In the genomic region with DNA sequence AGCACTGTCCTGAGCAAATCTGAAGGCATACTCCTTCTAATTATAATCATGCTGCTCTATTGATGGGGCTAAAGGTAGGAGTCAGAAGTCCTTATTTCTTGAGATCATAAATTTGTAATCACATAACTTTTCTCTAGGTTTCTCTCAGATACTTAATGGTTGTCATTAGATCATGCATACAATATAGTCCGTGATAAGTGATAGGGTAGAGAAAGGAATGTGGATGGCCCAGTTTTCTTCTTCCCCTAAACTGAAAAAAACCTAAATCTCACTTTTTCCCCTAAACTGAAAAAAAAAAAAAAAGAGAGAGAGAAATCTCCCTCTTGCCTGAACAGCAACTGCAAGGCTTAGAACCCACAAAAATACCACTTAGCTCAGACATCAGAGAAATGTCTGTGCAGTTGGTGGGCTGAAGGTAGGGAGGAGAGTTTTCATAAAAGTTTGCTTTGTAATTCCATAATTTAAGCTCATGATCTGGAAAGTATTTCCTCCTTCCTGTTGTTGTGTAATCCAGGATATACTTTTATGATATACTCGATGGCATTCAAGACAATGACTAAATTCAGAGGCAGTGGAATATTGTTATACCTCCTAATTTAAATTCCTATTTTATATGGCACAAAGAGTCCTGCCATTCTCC, we compare ENCODE assay signal across 17 cellular contexts.
A peak's percentile ranks its signal among the peaks of the same experiment; 100 is the strongest.
DNase-seq lines count a peak whose midpoint lies in the region; ATAC-seq and TF ChIP-seq lines count a peak whose summit lies in the region.
"Had no signal": no experiment of that assay in that cellular context is flagged by ENCODE, and none has a peak within 500 bp of the region (broad histone marks: within the 10 kb centered on the region; RNA-seq: fewer than 3 reads in every experiment).

No MANE protein-coding gene starts in this region.

- no peak for TF ChIP-seq CTCF in DND-41 (IDR thresholded peaks at IDR 0.05; ENCODE audit: borderline replicate concordance, extremely low read depth, low read length, poor library complexity, severe bottlenecking)
- TF ChIP-seq CTCF in PC-9 (conservative IDR thresholded peaks at IDR 0.05): no peak
- no peak for TF ChIP-seq CTCF in colonic mucosa (IDR thresholded peaks at IDR 0.05)
- no peak for TF ChIP-seq CTCF in mucosa of descending colon (IDR thresholded peaks at IDR 0.05)

- H3K9me3 ChIP-seq in DND-41 (ENCODE audit: insufficient read depth, low read length, severe bottlenecking) (no peaks in the 10 kb centered on the region), PC-9 (ENCODE audit: insufficient read depth, low read depth) (peaks cover 33% of the 10 kb centered on the region), colonic mucosa (no peaks in the 10 kb centered on the region), mucosa of descending colon (no peaks in the 10 kb centered on the region)
- H3K9me3 ChIP-seq: sigmoid colon, upper lobe of right lung had no signal

- peak; percentile 46; the same call in 1 of the 3 replicates for ATAC-seq in DND-41 (ENCODE audit: insufficient read depth, low read depth)
- peak; percentile 71 for ATAC-seq in mucosa of descending colon
- no peak for ATAC-seq in GM19023 (IDR thresholded peaks at IDR 0.05; ENCODE audit: unreplicated experiment)
- ATAC-seq in HG03175 (IDR thresholded peaks at IDR 0.05; ENCODE audit: unreplicated experiment): no peak
- no peak for ATAC-seq in Right ventricle myocardium superior (ENCODE audit: poor library complexity)
- ATAC-seq in GM18511 (IDR thresholded peaks at IDR 0.05; ENCODE audit: unreplicated experiment): no peak
- ATAC-seq: HepG2; stimulated activated effector memory CD8-positive, alpha-beta T cell treated with anti-CD3 and anti-CD28 coated beads, Interleukin-12 subunit alpha, Interleukin-12 subunit beta, amount 100 ng/mL, for 72 hours; upper lobe of right lung had no signal

- H3K4me1 ChIP-seq in DND-41 (ENCODE audit: insufficient read depth, low read length): peaks cover 50% of the 10 kb centered on the region
- peaks cover 32% of the 10 kb centered on the region for H3K4me1 ChIP-seq in PC-9 (replicated peaks; ENCODE audit: insufficient read depth)
- H3K4me1 ChIP-seq in colonic mucosa: peaks cover 3% of the 10 kb centered on the region
- peaks cover 20% of the 10 kb centered on the region for H3K4me1 ChIP-seq in mucosa of descending colon (ENCODE audit: low read depth)

- H3K27me3 ChIP-seq in DND-41 (ENCODE audit: insufficient read depth, low read length, poor library complexity) (no peaks in the 10 kb centered on the region), PC-9 (ENCODE audit: insufficient read depth, low read depth) (no peaks in the 10 kb centered on the region), colonic mucosa (no peaks in the 10 kb centered on the region)
- H3K27me3 ChIP-seq: dorsolateral prefrontal cortex, sigmoid colon, upper lobe of right lung had no signal

- H4K20me1 ChIP-seq in DND-41 (ENCODE audit: insufficient read depth, low read length) (no peaks in the 10 kb centered on the region), PC-9 (ENCODE audit: insufficient read depth) (no peaks in the 10 kb centered on the region)

- DNase-seq in DND-41 (no peak), PC-9 (peak; percentile 18 to 85), colonic mucosa (no peak), mucosa of descending colon (no peak), Right ventricle myocardium superior (no peak)
- DNase-seq: activated CD4-positive, alpha-beta memory T cell treated with anti-CD3 and anti-CD28 coated beads, Interleukin-2, amount 10 ng/mL, durations not matched to agents 7 days and 5 days; AML-193; DMS 273 treated with DMSO at 0.1 percent for 48 hours; dorsolateral prefrontal cortex; NCI-H1105; sigmoid colon; upper lobe of right lung had no signal

- POLR2A ChIA-PET in PC-9 (lab: Charles Lee; ENCODE audit: unreplicated experiment): interaction anchor here (0.6 to 0.7 kb wide), 6 partner anchors 25 to 128 kb away, joined by 3 to 8 read pairs (median 4); a partner anchor contains a TSS

- H3K27ac ChIP-seq in DND-41 (ENCODE audit: low read length) (peak overlapping the region; percentile 59), PC-9 (peak overlapping the region; percentile 74), colonic mucosa (peak overlapping the region; percentile 60)
- H3K27ac ChIP-seq: upper lobe of right lung had no signal

- H3K4me3 ChIP-seq in DND-41 (ENCODE audit: low read depth in 1 of 2, low read length in 2 of 2) (no peak overlapping the region), PC-9 (0 out of 2 replicates have a peak overlapping the region, but pooled peaks have one; percentile 3), colonic mucosa (no peak overlapping the region), mucosa of descending colon (no peak overlapping the region)
- H3K4me3 ChIP-seq: dorsolateral prefrontal cortex, sigmoid colon, upper lobe of right lung had no signal

- H2AFZ ChIP-seq in DND-41 (ENCODE audit: low read depth, low read length) (no peak overlapping the region), PC-9 (peak overlapping the region; percentile 18)

- no peak overlapping the region for H3K4me2 ChIP-seq in DND-41 (ENCODE audit: insufficient read depth, low read length)
- H3K4me2 ChIP-seq in PC-9: peak overlapping the region; percentile 23

- H3K79me2 ChIP-seq in DND-41 (ENCODE audit: insufficient read depth, low read length) (no peaks in the 10 kb centered on the region), PC-9 (ENCODE audit: low read depth) (no peaks in the 10 kb centered on the region)

- H3K9ac ChIP-seq in DND-41 (ENCODE audit: low read depth, low read length): no peak overlapping the region
- H3K9ac ChIP-seq in colonic mucosa (ENCODE audit: low read depth in 2 of 2, low read length in 2 of 2): no peak overlapping the region

- peaks cover 22% of the 10 kb centered on the region for H3F3A ChIP-seq in PC-9 (ENCODE audit: insufficient read depth, low read depth)

- CTCF ChIA-PET in PC-9 (lab: Charles Lee): interaction anchor here (0.7 to 1.9 kb wide), 3 partner anchors 58 to 136 kb away, joined by 4 to 9 read pairs (median 7); no protein-coding TSS in a partner anchor

- no TSS peak for BruUV-seq in PC-9 (replicated peaks; lab: Mats Ljungman, UMichigan)

- H3K36me3 ChIP-seq in DND-41 (ENCODE audit: insufficient read depth, low read length): no peaks in the 10 kb centered on the region
- 0 out of 2 replicates have a peak, but pooled peaks cover 12% of the 10 kb centered on the region for H3K36me3 ChIP-seq in PC-9 (ENCODE audit: low read depth)
- H3K36me3 ChIP-seq in colonic mucosa: no peaks in the 10 kb centered on the region
- H3K36me3 ChIP-seq in mucosa of descending colon (ENCODE audit: low read depth): no peaks in the 10 kb centered on the region
- H3K36me3 ChIP-seq: sigmoid colon, upper lobe of right lung had no signal

- no peaks in the 10 kb centered on the region for H3K9me2 ChIP-seq in PC-9 (ENCODE audit: insufficient read depth)

- intact Hi-C loops in PC-9 (cut with micrococcal nuclease; ENCODE audit: unreplicated experiment) (loop anchor here (1.0 to 5.0 kb wide), 3 partner anchors 27 to 265 kb away; no protein-coding TSS in a partner anchor), colonic mucosa (cut with DNase I) (no loop called here), mucosa of descending colon (cut with DNase I, micrococcal nuclease) (no loop called here), Right ventricle myocardium superior (cut with DNase I) (no loop called here)

Comparison
In these comparisons a context has a peak if more than half of its experiments do, and no peak if none do; other contexts are left out.
1. ATAC-seq: peak in DND-41 (single experiment) and mucosa of descending colon (single experiment); none in GM19023 (single experiment), HG03175 (single experiment), Right ventricle myocardium superior (single experiment) and GM18511 (single experiment).
2. DNase-seq: peak in PC-9 (2 of 2); none in DND-41 (single experiment), colonic mucosa (single experiment), mucosa of descending colon (0 of 3) and Right ventricle myocardium superior (single experiment).
3. Peak in every context shown above with its lines, with median percentiles within 50 percentile points of each other: H3K27ac ChIP-seq.